ENCODE assay signal across 25 cellular contexts in the genomic region with DNA sequence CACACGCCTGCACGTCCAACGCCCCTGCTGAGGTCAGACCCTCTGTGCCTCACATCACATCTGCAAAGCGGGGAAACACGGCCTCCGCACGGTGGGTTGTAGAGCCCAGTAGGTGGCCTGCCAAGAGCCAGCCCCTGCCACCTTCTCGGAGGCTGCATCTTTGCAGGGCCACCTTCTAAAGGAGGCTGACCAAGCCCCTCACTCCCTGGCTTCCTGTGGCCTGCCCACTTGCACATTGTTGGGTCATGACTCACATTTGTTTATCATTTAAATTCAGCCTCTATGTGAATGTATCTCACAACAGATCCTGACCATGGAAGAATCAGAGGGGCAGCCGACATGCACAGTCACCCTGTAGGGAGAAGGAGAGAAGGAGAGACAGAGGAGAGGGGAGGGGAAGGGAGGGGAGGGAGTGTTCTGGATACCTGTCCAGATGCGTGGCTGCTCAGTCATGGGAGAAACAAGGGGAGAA.
DNase-seq lines count a peak whose midpoint lies in the region; ATAC-seq lines count a peak whose summit lies in the region.
"Had no signal": no experiment of that assay in that cellular context is flagged by ENCODE, and none has a peak within 500 bp of the region (broad histone marks: within the 10 kb centered on the region; RNA-seq: fewer than 3 reads in every experiment).

No MANE protein-coding gene starts in this region.

- peak overlapping the region; percentile 89 for H2BK12ac ChIP-seq in neuronal stem cell (ENCODE audit: low read length)

- H3K14ac ChIP-seq in neuronal stem cell (ENCODE audit: low read length) = no peak overlapping the region

- no peak overlapping the region for H3K4me3 ChIP-seq in NT2/D1 (ENCODE audit: insufficient read length, low read depth)
- H3K4me3 ChIP-seq in neuronal stem cell (ENCODE audit: low read length in 2 of 2) = no peak overlapping the region
- H3K4me3 ChIP-seq: BLaER1 treated with 17β-estradiol and CSF1 and Interleukin-3, amounts not matched to agents 10 nM and 100 nM; breast epithelium; colonic mucosa had no signal

- H3K9ac ChIP-seq in NT2/D1 (ENCODE audit: insufficient read length, low read depth) (no peak overlapping the region), neuronal stem cell (ENCODE audit: low read depth, low read length, poor library complexity) (no peak overlapping the region)
- H3K9ac ChIP-seq: BLaER1 treated with 17β-estradiol and CSF1 and Interleukin-3, amounts not matched to agents 10 nM and 100 nM had no signal

- no CpG with 5 or more reads among the region's 10 CpGs for WGBS in neuronal stem cell (ENCODE audit: extremely low coverage in 2 of 2, insufficient read length in 2 of 2, insufficient replicate concordance in 1 of 2), 2 donors

- peaks cover 0 to 4% of the 10 kb centered on the region in 2 donors for H3K9me3 Mint-ChIP-seq in stimulated activated naive CD8-positive, alpha-beta T cell treated with anti-CD3 and anti-CD28 coated beads, Interleukin-15, amount 100 ng/mL, for 72 hours
- H3K9me3 Mint-ChIP-seq: activated naive CD4-positive, alpha-beta T cell treated with anti-CD3 and anti-CD28 coated beads for 36 hours; T-helper 2 cell treated with Interferon-gamma antibody and Interleukin-4, amounts not matched to agents 5 μg/mL and 100 μg/mL, for 36 hours had no signal

- no peaks in the 10 kb centered on the region for H3K4me1 Mint-ChIP-seq in stimulated activated naive CD8-positive, alpha-beta T cell treated with anti-CD3 and anti-CD28 coated beads, Interleukin-15, amount 100 ng/mL, for 72 hours
- H3K4me1 Mint-ChIP-seq: activated CD4-positive, alpha-beta T cell treated with anti-CD3 and anti-CD28 coated beads, Interleukin-2, amount 10 ng/mL, durations not matched to agents 7 days and 5 days; naive B cell had no signal

- peak overlapping the region; percentile 44 for H2AK5ac ChIP-seq in neuronal stem cell (ENCODE audit: low read depth, low read length)

- H3K4me2 ChIP-seq in neuronal stem cell (ENCODE audit: insufficient read depth, low read length, poor library complexity, severe bottlenecking) = no peak overlapping the region
- H3K4me2 ChIP-seq: BLaER1 treated with 17β-estradiol and CSF1 and Interleukin-3, amounts not matched to agents 10 nM and 100 nM had no signal

- DNase-seq in EH (ENCODE audit: low read depth) (peak; percentile 3), NT2/D1 (ENCODE audit: low read depth, low spot score) (peak; percentile 52), ecto neural progenitor cell (ENCODE audit: low spot score) (peak; percentile 30), neuronal stem cell (ENCODE audit: low spot score) (no peak), NCI-H2196 treated with DMSO at 0.1 percent for 48 hours (lab: John Stamatoyannopoulos, UW; ENCODE audit: unreplicated experiment) (no peak)
- DNase-seq in stimulated activated naive CD8-positive, alpha-beta T cell treated with anti-CD3 and anti-CD28 coated beads, Interleukin-15, amount 100 ng/mL, for 72 hours = no peak
- DNase-seq: activated CD4-positive, alpha-beta T cell treated with anti-CD3 and anti-CD28 coated beads, Interleukin-2, amount 10 ng/mL, durations not matched to agents 7 days and 5 days; activated naive CD4-positive, alpha-beta T cell treated with anti-CD3 and anti-CD28 coated beads for 36 hours; colonic mucosa; DMS79 treated with DMSO at 0.1 percent for 48 hours; Kasumi-1; mammary epithelial cell; MV-4-11; naive B cell; NCI-H146; NCI-H524 treated with DMSO at 0.1 percent for 48 hours; NK-92 treated with Interleukin-12 subunit alpha and Interleukin-12 subunit beta, amount 100 ng/mL, for 24 hours; occipital lobe; small intestine; substantia nigra had no signal

- H3K79me1 ChIP-seq in neuronal stem cell (ENCODE audit: low read depth, low read length) = no peaks in the 10 kb centered on the region

- no peak overlapping the region for H2BK5ac ChIP-seq in neuronal stem cell (ENCODE audit: low read length)

- H3K18ac ChIP-seq in neuronal stem cell (ENCODE audit: low read length) = peak overlapping the region; percentile 81

- H3K27ac Mint-ChIP-seq in stimulated activated naive CD8-positive, alpha-beta T cell treated with anti-CD3 and anti-CD28 coated beads, Interleukin-15, amount 100 ng/mL, for 72 hours = no peak overlapping the region
- H3K27ac Mint-ChIP-seq: activated CD4-positive, alpha-beta T cell treated with anti-CD3 and anti-CD28 coated beads, Interleukin-2, amount 10 ng/mL, durations not matched to agents 7 days and 5 days; activated naive CD4-positive, alpha-beta T cell treated with anti-CD3 and anti-CD28 coated beads for 36 hours; T-helper 2 cell treated with Interferon-gamma antibody and Interleukin-4, amounts not matched to agents 5 μg/mL and 100 μg/mL, for 36 hours had no signal

- H3K27me3 ChIP-seq in NT2/D1 (ENCODE audit: insufficient read depth, insufficient read length) (no peaks in the 10 kb centered on the region), neuronal stem cell (ENCODE audit: control insufficient read depth in 3 of 3, insufficient read depth in 3 of 3, low read depth in 1 of 3, low read length in 3 of 3) (no peaks in the 10 kb centered on the region)
- H3K27me3 ChIP-seq: colonic mucosa had no signal

- no peaks in the 10 kb centered on the region for H3K36me3 ChIP-seq in NT2/D1 (ENCODE audit: insufficient read depth, insufficient read length, low read length)
- H3K36me3 ChIP-seq in neuronal stem cell (replicated peaks in 1 of 2; ENCODE audit: control insufficient read depth in 2 of 2, insufficient read depth in 2 of 2, low read length in 2 of 2) = no peaks in the 10 kb centered on the region
- H3K36me3 ChIP-seq: BLaER1 treated with 17β-estradiol and CSF1 and Interleukin-3, amounts not matched to agents 10 nM and 100 nM; breast epithelium; colonic mucosa had no signal

- no peak overlapping the region for H3K4me3 Mint-ChIP-seq in stimulated activated naive CD8-positive, alpha-beta T cell treated with anti-CD3 and anti-CD28 coated beads, Interleukin-15, amount 100 ng/mL, for 72 hours
- H3K4me3 Mint-ChIP-seq: activated CD4-positive, alpha-beta T cell treated with anti-CD3 and anti-CD28 coated beads, Interleukin-2, amount 10 ng/mL, durations not matched to agents 7 days and 5 days; activated naive CD4-positive, alpha-beta T cell treated with anti-CD3 and anti-CD28 coated beads for 36 hours; naive B cell; T-helper 2 cell treated with Interferon-gamma antibody and Interleukin-4, amounts not matched to agents 5 μg/mL and 100 μg/mL, for 36 hours had no signal

- no peak overlapping the region for H3K23ac ChIP-seq in neuronal stem cell (ENCODE audit: low read depth, low read length, poor library complexity)

- H4K8ac ChIP-seq in neuronal stem cell (ENCODE audit: low read depth, low read length) = no peak overlapping the region

- H3K4ac ChIP-seq in neuronal stem cell (ENCODE audit: low read length) = no peak overlapping the region

- H2BK120ac ChIP-seq in neuronal stem cell (ENCODE audit: low read depth, low read length) = no peak overlapping the region

- H4K91ac ChIP-seq in neuronal stem cell (ENCODE audit: low read depth, low read length, poor library complexity) = no peak overlapping the region

- peaks cover 17% of the 10 kb centered on the region for H3K27me3 Mint-ChIP-seq in stimulated activated naive CD8-positive, alpha-beta T cell treated with anti-CD3 and anti-CD28 coated beads, Interleukin-15, amount 100 ng/mL, for 72 hours
- H3K27me3 Mint-ChIP-seq: activated CD4-positive, alpha-beta T cell treated with anti-CD3 and anti-CD28 coated beads, Interleukin-2, amount 10 ng/mL, durations not matched to agents 7 days and 5 days had no signal

- H3K27ac ChIP-seq in neuronal stem cell (replicated peaks; ENCODE audit: low read length) = no peak overlapping the region
- H3K27ac ChIP-seq: BLaER1 treated with 17β-estradiol and CSF1 and Interleukin-3, amounts not matched to agents 10 nM and 100 nM; breast epithelium; colonic mucosa; VCaP had no signal

- no peak for ATAC-seq in stimulated activated naive CD8-positive, alpha-beta T cell treated with anti-CD3 and anti-CD28 coated beads, Interleukin-15, amount 100 ng/mL, for 72 hours
- no peak for ATAC-seq in HG03097 (IDR thresholded peaks at IDR 0.05; ENCODE audit: low FRiP score, unreplicated experiment)

- no peak overlapping the region for H2BK15ac ChIP-seq in neuronal stem cell (ENCODE audit: low read length)

- peak overlapping the region; percentile 62 for H2AFZ ChIP-seq in neuronal stem cell (ENCODE audit: low read length)

- H3K9me3 ChIP-seq in NT2/D1 (ENCODE audit: insufficient read depth, low read length) (no peaks in the 10 kb centered on the region), neuronal stem cell (replicated peaks in 1 of 2; ENCODE audit: control insufficient read depth in 2 of 2, insufficient read depth in 1 of 2, low read depth in 1 of 2, low read length in 2 of 2) (peaks cover 4 to 12% of the 10 kb centered on the region in 2 donors)
- H3K9me3 ChIP-seq: breast epithelium, colonic mucosa had no signal

- peaks cover 6% of the 10 kb centered on the region for H3K4me1 ChIP-seq in NT2/D1 (ENCODE audit: insufficient read depth, insufficient read length)
- H3K4me1 ChIP-seq in neuronal stem cell (ENCODE audit: control insufficient read depth in 2 of 2, insufficient read depth in 1 of 2, low read depth in 1 of 2, low read length in 2 of 2) = peaks cover 6% of the 10 kb centered on the region in 2 donors
- H3K4me1 ChIP-seq: BLaER1 treated with 17β-estradiol and CSF1 and Interleukin-3, amounts not matched to agents 10 nM and 100 nM; breast epithelium; colonic mucosa had no signal

Comparison
In these comparisons a context has a peak if more than half of its experiments do, and no peak if none do; other contexts are left out.
1. DNase-seq: peak in EH (single experiment), NT2/D1 (single experiment) and ecto neural progenitor cell (single experiment); none in neuronal stem cell (single experiment), stimulated activated naive CD8-positive, alpha-beta T cell treated with anti-CD3 and anti-CD28 coated beads, Interleukin-15, amount 100 ng/mL, for 72 hours (0 of 2) and NCI-H2196 treated with DMSO at 0.1 percent for 48 hours (single experiment).